Comparison of ENCODE assay signal across 13 cellular contexts in genomic region chr2:157418215-157418614, GRCh38. TPM values are rescaled to one million over a fixed set of nuclear protein-coding genes. Genes with fewer than 3 reads are reported as not detected.
A peak's percentile ranks its signal among the peaks of the same experiment; 100 is the strongest.
DNase-seq lines count a peak whose midpoint lies in the region; ATAC-seq and TF ChIP-seq lines count a peak whose summit lies in the region.
"Had no signal": no experiment of that assay in that cellular context is flagged by ENCODE, and none has a peak within 500 bp of the region (broad histone marks: within the 10 kb centered on the region; RNA-seq: fewer than 3 reads in every experiment).

No MANE protein-coding gene starts in this region.

- no peaks in the 10 kb centered on the region for H3K9me3 Mint-ChIP-seq in activated T-helper 2 cell treated with anti-CD3 and anti-CD28 coated beads, Interferon-gamma antibody, Interleukin-2, Interleukin-4, amounts not matched to agents 10 μg/mL and 5 μg/mL and 100 μg/mL, durations not matched to agents 14 hours and 24 hours and 36 hours
- no peaks in the 10 kb centered on the region for H3K9me3 Mint-ChIP-seq in natural killer cell treated with Interleukin-12 subunit alpha and Interleukin-12 subunit beta and Interleukin-15 and Interleukin-18, amount 100 ng/mL, for 72 hours
- H3K9me3 Mint-ChIP-seq in chondrocyte (ENCODE audit: low read depth): peaks cover 4% of the 10 kb centered on the region

- peaks cover 82% of the 10 kb centered on the region for H3K4me1 Mint-ChIP-seq in activated T-helper 2 cell treated with anti-CD3 and anti-CD28 coated beads, Interferon-gamma antibody, Interleukin-2, Interleukin-4, amounts not matched to agents 10 μg/mL and 5 μg/mL and 100 μg/mL, durations not matched to agents 14 hours and 24 hours and 36 hours (ENCODE audit: low read depth)
- H3K4me1 Mint-ChIP-seq in natural killer cell treated with Interleukin-12 subunit alpha and Interleukin-12 subunit beta and Interleukin-15 and Interleukin-18, amount 100 ng/mL, for 72 hours (ENCODE audit: low read depth in 2 of 2): peaks cover 80 to 87% of the 10 kb centered on the region in 2 donors
- no peaks in the 10 kb centered on the region for H3K4me1 Mint-ChIP-seq in chondrocyte (ENCODE audit: low read depth)

- no peaks in the 10 kb centered on the region for H3K27me3 Mint-ChIP-seq in activated T-helper 2 cell treated with anti-CD3 and anti-CD28 coated beads, Interferon-gamma antibody, Interleukin-2, Interleukin-4, amounts not matched to agents 10 μg/mL and 5 μg/mL and 100 μg/mL, durations not matched to agents 14 hours and 24 hours and 36 hours (ENCODE audit: low read depth)
- H3K27me3 Mint-ChIP-seq in natural killer cell treated with Interleukin-12 subunit alpha and Interleukin-12 subunit beta and Interleukin-15 and Interleukin-18, amount 100 ng/mL, for 72 hours: no peaks in the 10 kb centered on the region
- peaks cover 6% of the 10 kb centered on the region for H3K27me3 Mint-ChIP-seq in chondrocyte (ENCODE audit: low read depth)

- DNase-seq in SIG-M5 treated with dmso at 0.1 percent for 504 hours (lab: John Stamatoyannopoulos, UW; ENCODE audit: unreplicated experiment): peak; percentile 44
- no peak for DNase-seq in SIG-M5 (lab: John Stamatoyannopoulos, UW)
- DNase-seq in MV-4-11 (lab: John Stamatoyannopoulos, UW): peak; percentile 76
- DNase-seq in activated T-helper 2 cell treated with anti-CD3 and anti-CD28 coated beads, Interferon-gamma antibody, Interleukin-2, Interleukin-4, amounts not matched to agents 10 μg/mL and 5 μg/mL and 100 μg/mL, durations not matched to agents 14 hours and 24 hours and 36 hours (ENCODE audit: low spot score): no peak
- DNase-seq in natural killer cell treated with Interleukin-12 subunit alpha and Interleukin-12 subunit beta and Interleukin-15 and Interleukin-18, amount 100 ng/mL, for 72 hours (ENCODE audit: low spot score): no peak
- DNase-seq in chondrocyte (ENCODE audit: low spot score): no peak
- no peak for DNase-seq in NCI-H2029 treated with DMSO at 0.1 percent for 48 hours (lab: John Stamatoyannopoulos, UW)
- DNase-seq: DMS79; foreskin fibroblast; NCI-H1436; stimulated activated CD4-positive, alpha-beta T cell treated with anti-CD3 and anti-CD28 coated beads, Interleukin-15, amount 100 ng/mL, for 24 hours; SW 1271 had no signal

- peak; percentile 1 to 3 for ATAC-seq in natural killer cell treated with Interleukin-12 subunit alpha and Interleukin-12 subunit beta and Interleukin-15 and Interleukin-18, amount 100 ng/mL, for 72 hours
- no peak for ATAC-seq in HG02970 (IDR thresholded peaks at IDR 0.05; ENCODE audit: low FRiP score, unreplicated experiment)

- H3K4me3 Mint-ChIP-seq in activated T-helper 2 cell treated with anti-CD3 and anti-CD28 coated beads, Interferon-gamma antibody, Interleukin-2, Interleukin-4, amounts not matched to agents 10 μg/mL and 5 μg/mL and 100 μg/mL, durations not matched to agents 14 hours and 24 hours and 36 hours (ENCODE audit: low read depth): peak overlapping the region; percentile 72
- peak overlapping the region; percentile 82 for H3K4me3 Mint-ChIP-seq in natural killer cell treated with Interleukin-12 subunit alpha and Interleukin-12 subunit beta and Interleukin-15 and Interleukin-18, amount 100 ng/mL, for 72 hours
- H3K4me3 Mint-ChIP-seq in chondrocyte (ENCODE audit: unreplicated experiment): no peak overlapping the region

- peaks cover 95% of the 10 kb centered on the region for H3K36me3 Mint-ChIP-seq in activated T-helper 2 cell treated with anti-CD3 and anti-CD28 coated beads, Interferon-gamma antibody, Interleukin-2, Interleukin-4, amounts not matched to agents 10 μg/mL and 5 μg/mL and 100 μg/mL, durations not matched to agents 14 hours and 24 hours and 36 hours (ENCODE audit: low read depth)
- H3K36me3 Mint-ChIP-seq in natural killer cell treated with Interleukin-12 subunit alpha and Interleukin-12 subunit beta and Interleukin-15 and Interleukin-18, amount 100 ng/mL, for 72 hours: peaks cover 87% of the 10 kb centered on the region
- no peaks in the 10 kb centered on the region for H3K36me3 Mint-ChIP-seq in chondrocyte (ENCODE audit: low read depth)

- no peak for TF ChIP-seq CTCF in chondrocyte (IDR thresholded peaks at IDR 0.05)

- intact Hi-C loops in activated T-helper 2 cell treated with anti-CD3 and anti-CD28 coated beads, Interferon-gamma antibody, Interleukin-2, Interleukin-4, amounts not matched to agents 10 μg/mL and 5 μg/mL and 100 μg/mL, durations not matched to agents 14 hours and 24 hours and 36 hours (cut with micrococcal nuclease): loop anchor here (10.0 kb wide), 2 partner anchors 327 to 1083 kb away; partner anchors contain the start of gene NR4A2

- H3K27ac Mint-ChIP-seq in activated T-helper 2 cell treated with anti-CD3 and anti-CD28 coated beads, Interferon-gamma antibody, Interleukin-2, Interleukin-4, amounts not matched to agents 10 μg/mL and 5 μg/mL and 100 μg/mL, durations not matched to agents 14 hours and 24 hours and 36 hours: peak overlapping the region; percentile 95
- peak overlapping the region; percentile 99 for H3K27ac Mint-ChIP-seq in natural killer cell treated with Interleukin-12 subunit alpha and Interleukin-12 subunit beta and Interleukin-15 and Interleukin-18, amount 100 ng/mL, for 72 hours
- no peak overlapping the region for H3K27ac Mint-ChIP-seq in chondrocyte (ENCODE audit: unreplicated experiment)

RNA-seq across cellular contexts. Expression of gene CYTIP, which starts 25.7 kb away (rescaled TPM):
- 199 and 206 TPM in 2 replicates for total RNA-seq in activated T-helper 2 cell treated with anti-CD3 and anti-CD28 coated beads, Interferon-gamma antibody, Interleukin-2, Interleukin-4, amounts not matched to agents 10 μg/mL and 5 μg/mL and 100 μg/mL, durations not matched to agents 14 hours and 24 hours and 36 hours
- 1,000 to 10,000 TPM in 1 of 2 donors, 100 to 1,000 TPM in 1; 755 to 1,319 TPM for total RNA-seq in natural killer cell treated with Interleukin-12 subunit alpha and Interleukin-12 subunit beta and Interleukin-15 and Interleukin-18, amount 100 ng/mL, for 72 hours
- total RNA-seq in chondrocyte: 0.27 to 0.85 TPM in 2 of 3 replicates, not detected in the other

Comparison
In these comparisons a context has a peak if more than half of its experiments do, and no peak if none do; other contexts are left out.
1. DNase-seq: peak in SIG-M5 treated with dmso at 0.1 percent for 504 hours (single experiment) and MV-4-11 (single experiment); none in SIG-M5 (single experiment), activated T-helper 2 cell treated with anti-CD3 and anti-CD28 coated beads, Interferon-gamma antibody, Interleukin-2, Interleukin-4, amounts not matched to agents 10 μg/mL and 5 μg/mL and 100 μg/mL, durations not matched to agents 14 hours and 24 hours and 36 hours (single experiment), natural killer cell treated with Interleukin-12 subunit alpha and Interleukin-12 subunit beta and Interleukin-15 and Interleukin-18, amount 100 ng/mL, for 72 hours (single experiment), chondrocyte (single experiment) and NCI-H2029 treated with DMSO at 0.1 percent for 48 hours (single experiment).
2. RNA of gene CYTIP, which starts 25.7 kb away (total RNA-seq): 755 to 1,319 TPM in natural killer cell treated with Interleukin-12 subunit alpha and Interleukin-12 subunit beta and Interleukin-15 and Interleukin-18, amount 100 ng/mL, for 72 hours and 199 to 206 TPM in activated T-helper 2 cell treated with anti-CD3 and anti-CD28 coated beads, Interferon-gamma antibody, Interleukin-2, Interleukin-4, amounts not matched to agents 10 μg/mL and 5 μg/mL and 100 μg/mL, durations not matched to agents 14 hours and 24 hours and 36 hours; 0.27 to 0.85 TPM in chondrocyte; every median in the first group is over 100 times any median in the second.